In the genomic region with DNA sequence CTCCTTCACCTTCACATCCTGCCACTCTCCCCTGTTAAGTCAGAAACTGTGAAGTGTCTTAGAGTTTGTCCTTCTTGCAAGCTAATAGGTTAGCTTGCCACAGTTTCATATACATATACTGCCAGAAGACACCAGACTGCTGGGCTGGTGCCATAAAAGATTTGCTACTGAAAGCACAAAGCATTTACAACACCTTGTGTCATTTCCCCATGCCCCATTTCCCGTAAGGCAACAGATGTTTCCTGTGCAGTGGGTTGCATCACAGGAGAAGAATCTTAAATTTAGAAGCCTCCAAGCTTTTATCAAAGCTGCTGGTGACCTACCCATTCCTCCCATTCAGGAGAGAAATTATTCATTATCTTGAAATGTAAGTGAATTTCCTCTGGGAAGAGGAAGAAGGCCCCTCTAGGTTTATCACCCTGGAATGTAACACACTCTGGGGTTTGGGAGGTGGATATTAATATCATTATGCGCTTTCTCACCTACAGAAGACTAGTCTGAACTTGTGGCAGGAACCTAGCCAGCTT, we compare ENCODE assay signal across 8 cellular contexts. TPM values are rescaled to one million over a fixed set of nuclear protein-coding genes. Genes with fewer than 3 reads are reported as not detected.
A peak's percentile ranks its signal among the peaks of the same experiment; 100 is the strongest.
DNase-seq lines count a peak whose midpoint lies in the region; ATAC-seq and TF ChIP-seq lines count a peak whose summit lies in the region.

No MANE protein-coding gene starts in this region.

- no peaks in the 10 kb centered on the region for H3K27me3 ChIP-seq in PC-9 (ENCODE audit: insufficient read depth, low read depth)

- POLR2A ChIA-PET in PC-9 (lab: Charles Lee; ENCODE audit: unreplicated experiment) = no interaction called here

- H3K9me2 ChIP-seq in PC-9 (ENCODE audit: insufficient read depth) = no peaks in the 10 kb centered on the region

- peaks cover 7% of the 10 kb centered on the region for H3K9me3 ChIP-seq in PC-9 (ENCODE audit: insufficient read depth, low read depth)

- no peak for TF ChIP-seq CTCF in PC-9 (conservative IDR thresholded peaks at IDR 0.05)

- no TSS peak for BruUV-seq in PC-9 (replicated peaks; lab: Mats Ljungman, UMichigan)

- H3K79me2 ChIP-seq in PC-9 (ENCODE audit: low read depth) = no peaks in the 10 kb centered on the region

- DNase-seq in RPMI8226 (peak; percentile 84), fibroblast of gingiva (ENCODE audit: low read depth) (peak; percentile 53), putamen (ENCODE audit: low spot score) (peak; percentile 48), NCI-H2196 (lab: John Stamatoyannopoulos, UW; ENCODE audit: unreplicated experiment) (no peak), PC-9 (no peak), NCI-H146 treated with DMSO at 0.1 percent for 48 hours (lab: John Stamatoyannopoulos, UW; ENCODE audit: unreplicated experiment) (no peak)

- no peak overlapping the region for H3K4me2 ChIP-seq in PC-9

- no peak overlapping the region for H3K27ac ChIP-seq in PC-9

- H3F3A ChIP-seq in PC-9 (ENCODE audit: insufficient read depth, low read depth) = peaks cover 8% of the 10 kb centered on the region; the same call in 1 of the 2 replicates

- no peak overlapping the region for H3K4me3 ChIP-seq in PC-9

- H3K4me1 ChIP-seq in PC-9 (replicated peaks; ENCODE audit: insufficient read depth) = no peaks in the 10 kb centered on the region

- H2AFZ ChIP-seq in PC-9 = no peak overlapping the region

- intact Hi-C loops in PC-9 (cut with micrococcal nuclease; ENCODE audit: unreplicated experiment) = no loop called here

- no peaks in the 10 kb centered on the region for H4K20me1 ChIP-seq in PC-9 (ENCODE audit: insufficient read depth)

- peaks cover 3% of the 10 kb centered on the region; the same call in 1 of the 2 replicates for H3K36me3 ChIP-seq in PC-9 (ENCODE audit: low read depth)

- CTCF ChIA-PET in PC-9 (lab: Charles Lee) = interaction anchor here (0.7 kb wide), 1 partner anchor 222 kb away, joined by 4 read pairs; no protein-coding TSS in a partner anchor

- ATAC-seq in GM18508 (IDR thresholded peaks at IDR 0.05; ENCODE audit: insufficient read depth, unreplicated experiment) (peak; percentile 48), HG02840 (IDR thresholded peaks at IDR 0.05; ENCODE audit: low FRiP score, unreplicated experiment) (peak; percentile 62)

RNA-seq across cellular contexts. Expression of gene RAB33B, which starts 34.5 kb away (rescaled TPM):
- total RNA-seq in PC-9 (2021) = 6.6 and 7.7 TPM in 2 replicates

Comparison
In these comparisons a context has a peak if more than half of its experiments do, and no peak if none do; other contexts are left out.
1. DNase-seq: peak in RPMI8226 (single experiment), fibroblast of gingiva (single experiment) and putamen (single experiment); none in NCI-H2196 (single experiment), PC-9 (0 of 2) and NCI-H146 treated with DMSO at 0.1 percent for 48 hours (single experiment).